23 cellular contexts compared by ENCODE assay signal in the genomic region with DNA sequence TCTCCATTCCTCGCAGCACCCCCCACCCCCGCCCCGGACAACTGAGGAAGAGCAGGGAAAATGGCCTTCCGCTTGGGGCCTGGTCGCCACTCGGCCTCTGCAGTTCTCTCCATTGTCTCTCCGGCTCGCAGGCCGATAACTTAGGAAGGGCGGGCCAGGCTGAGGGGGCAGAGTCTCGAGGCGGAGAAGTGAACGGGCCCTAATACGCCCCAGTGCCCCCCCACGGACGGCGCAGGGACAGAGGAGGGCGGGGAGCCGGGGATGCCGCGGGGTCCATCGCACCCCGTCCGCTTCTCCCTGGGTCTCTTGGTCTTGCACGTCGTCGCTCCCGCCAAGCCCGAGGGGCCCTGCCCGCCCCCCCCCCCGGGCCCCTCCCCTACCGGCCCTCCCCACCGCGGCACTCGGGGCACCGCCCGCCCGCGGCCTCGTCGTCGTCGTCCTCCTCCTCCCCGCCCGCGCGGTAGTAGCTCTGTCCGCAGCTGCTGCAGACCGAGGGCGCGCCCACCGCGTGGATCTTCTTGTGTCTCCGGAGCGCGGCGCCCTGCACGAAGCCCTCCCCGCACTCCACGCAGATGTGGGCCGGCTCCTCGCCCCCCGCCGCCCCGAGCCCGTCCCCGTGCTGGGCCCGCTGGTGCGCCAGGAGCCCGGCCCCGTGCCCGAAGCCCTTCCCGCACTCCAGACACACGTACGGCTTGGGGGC.
"Had no signal": no experiment of that assay in that cellular context is flagged by ENCODE, and none has a peak within 500 bp of the region (broad histone marks: within the 10 kb centered on the region; RNA-seq: fewer than 3 reads in every experiment).

No MANE protein-coding gene starts in this region.

- H2AFZ ChIP-seq: hepatocyte had no signal

- H3K36me3 ChIP-seq: colonic mucosa had no signal

- H3K9me3 Mint-ChIP-seq: activated T-cell treated with anti-CD3 and anti-CD28 coated beads, Interleukin-2, amount 50 U/mL, for 72 hours; naive thymus-derived CD8-positive, alpha-beta T cell; type B pancreatic cell had no signal

- H3K27me3 ChIP-seq: colonic mucosa, hepatocyte, vagina had no signal

- H3K4me3 ChIP-seq: colonic mucosa, hepatocyte, vagina had no signal

- H3K27me3 Mint-ChIP-seq: activated CD4-positive, alpha-beta T cell treated with anti-CD3 and anti-CD28 coated beads for 36 hours; activated CD8-positive, alpha-beta memory T cell treated with anti-CD3 and anti-CD28 coated beads, Interleukin-2, amount 10 ng/mL, durations not matched to agents 7 days and 5 days; activated naive CD8-positive, alpha-beta T cell; naive thymus-derived CD8-positive, alpha-beta T cell; type B pancreatic cell had no signal

- H3K4me1 Mint-ChIP-seq: activated CD4-positive, alpha-beta T cell treated with anti-CD3 and anti-CD28 coated beads for 36 hours; activated CD8-positive, alpha-beta memory T cell treated with anti-CD3 and anti-CD28 coated beads, Interleukin-2, amount 10 ng/mL, durations not matched to agents 7 days and 5 days had no signal

- H3K4me3 Mint-ChIP-seq: activated CD4-positive, alpha-beta T cell treated with anti-CD3 and anti-CD28 coated beads for 36 hours; activated CD8-positive, alpha-beta memory T cell treated with anti-CD3 and anti-CD28 coated beads, Interleukin-2, amount 10 ng/mL, durations not matched to agents 7 days and 5 days; activated CD8-positive, alpha-beta T cell treated with anti-CD3 and anti-CD28 coated beads, Interleukin-2, amount 10 ng/mL, durations not matched to agents 7 days and 5 days; activated naive CD8-positive, alpha-beta T cell; activated T-cell treated with anti-CD3 and anti-CD28 coated beads, Interleukin-2, amount 50 U/mL, for 72 hours; mesothelial cell of epicardium; naive thymus-derived CD8-positive, alpha-beta T cell; neural crest cell; T-helper 2 cell treated with Interferon-gamma antibody and Interleukin-4, amounts not matched to agents 5 μg/mL and 100 μg/mL, for 36 hours; type B pancreatic cell had no signal

- H3K36me3 Mint-ChIP-seq: activated naive CD8-positive, alpha-beta T cell had no signal

- H3K4me2 ChIP-seq: hepatocyte had no signal

- H3K27ac Mint-ChIP-seq: activated CD4-positive, alpha-beta T cell treated with anti-CD3 and anti-CD28 coated beads for 36 hours; activated CD8-positive, alpha-beta memory T cell treated with anti-CD3 and anti-CD28 coated beads, Interleukin-2, amount 10 ng/mL, durations not matched to agents 7 days and 5 days; activated CD8-positive, alpha-beta T cell treated with anti-CD3 and anti-CD28 coated beads, Interleukin-2, amount 10 ng/mL, durations not matched to agents 7 days and 5 days; activated naive CD8-positive, alpha-beta T cell; activated T-cell treated with anti-CD3 and anti-CD28 coated beads, Interleukin-2, amount 50 U/mL, for 72 hours; mesothelial cell of epicardium; naive thymus-derived CD8-positive, alpha-beta T cell; T-helper 2 cell treated with Interferon-gamma antibody and Interleukin-4, amounts not matched to agents 5 μg/mL and 100 μg/mL, for 36 hours; type B pancreatic cell had no signal

- H3K27ac ChIP-seq: colonic mucosa, hepatocyte, vagina had no signal

- DNase-seq: activated CD4-positive, alpha-beta T cell treated with anti-CD3 and anti-CD28 coated beads for 36 hours; activated CD4-positive, CD25-positive, alpha-beta regulatory T cell; activated CD8-positive, alpha-beta memory T cell treated with anti-CD3 and anti-CD28 coated beads, Interleukin-2, amount 10 ng/mL, durations not matched to agents 7 days and 5 days; activated CD8-positive, alpha-beta T cell treated with anti-CD3 and anti-CD28 coated beads, Interleukin-2, amount 10 ng/mL, durations not matched to agents 7 days and 5 days; activated effector memory CD4-positive, alpha-beta T cell treated with Interleukin-2 at 50 U/mL for 16 hours; activated naive CD4-positive, alpha-beta T cell treated with Interleukin-2 at 50 U/mL for 16 hours; activated T-cell treated with anti-CD3 and anti-CD28 coated beads for 4 hours; activated T-cell treated with anti-CD3 and anti-CD28 coated beads, Interleukin-2, amount 50 U/mL, for 72 hours; anterior cingulate cortex; colonic mucosa; effector CD8-positive, alpha-beta T cell; islet precursor cell; naive thymus-derived CD8-positive, alpha-beta T cell; occipital lobe; stimulated activated naive CD4-positive, alpha-beta T cell treated with Interleukin-2 at 50 U/mL for 16 hours; T-helper 1 cell had no signal

- H3K9me3 ChIP-seq: colonic mucosa, vagina had no signal

- H3K4me1 ChIP-seq: colonic mucosa had no signal

- ATAC-seq: activated CD4-positive, alpha-beta T cell treated with anti-CD3 and anti-CD28 coated beads for 36 hours; activated CD8-positive, alpha-beta memory T cell treated with anti-CD3 and anti-CD28 coated beads, Interleukin-2, amount 10 ng/mL, durations not matched to agents 7 days and 5 days; activated CD8-positive, alpha-beta T cell treated with anti-CD3 and anti-CD28 coated beads, Interleukin-2, amount 10 ng/mL, durations not matched to agents 7 days and 5 days; activated T-cell treated with anti-CD3 and anti-CD28 coated beads, Interleukin-2, amount 50 U/mL, for 72 hours; naive thymus-derived CD8-positive, alpha-beta T cell had no signal
